Comparison of ENCODE assay signal across 9 cellular contexts in genomic region chr10:131981429-131982184, GRCh38. TPM values are rescaled to one million over a fixed set of nuclear protein-coding genes. Genes with fewer than 3 reads are reported as not detected.
DNase-seq lines count a peak whose midpoint lies in the region; ATAC-seq, FAIRE-seq and TF ChIP-seq lines count a peak whose summit lies in the region.
"Had no signal": no experiment of that assay in that cellular context is flagged by ENCODE, and none has a peak within 500 bp of the region (broad histone marks: within the 10 kb centered on the region; RNA-seq: fewer than 3 reads in every experiment).

Gene BNIP3, minus strand, starts transcription at chr10:131981923. Its CDS starts 117 bp downstream, at chr10:131981806.

- H3K4me3 Mint-ChIP-seq in WTC11 = peak within 1 kb of the TSS; percentile 78

- H3K4me3 ChIP-seq in bronchial epithelial cell (ENCODE audit: low read depth, low read length) (peak within 1 kb of the TSS; percentile 87), smooth muscle cell (peak within 1 kb of the TSS; percentile 67)

- H3K9ac ChIP-seq in smooth muscle cell (ENCODE audit: low read depth) = peak within 1 kb of the TSS; percentile 46

- H3K36me3 ChIP-seq in bronchial epithelial cell (ENCODE audit: control insufficient read depth, insufficient read depth, low read length) (peaks cover 6% of the 10 kb centered on the region), smooth muscle cell (ENCODE audit: low read depth) (no peaks in the 10 kb centered on the region)

- ATAC-seq in HG02943 (IDR thresholded peaks at IDR 0.05; ENCODE audit: low read depth, unreplicated experiment) (peak; percentile 87), WTC11 (peak; percentile 88)

- TF ChIP-seq CTCF in WTC11 (IDR thresholded peaks at IDR 0.05) = no peak
- TF ChIP-seq CTCF in bronchial epithelial cell (IDR thresholded peaks at IDR 0.05; ENCODE audit: insufficient read depth, low read length, severe bottlenecking) = no peak
- no peak for TF ChIP-seq CTCF in smooth muscle cell (IDR thresholded peaks at IDR 0.05; ENCODE audit: borderline replicate concordance, insufficient read depth, poor library complexity, severe bottlenecking)

- peaks cover 38% of the 10 kb centered on the region for H3K27me3 Mint-ChIP-seq in WTC11 (ENCODE audit: low read depth)

- FAIRE-seq in bronchial epithelial cell (lab: Jason Lieb, UNC) = no peak

- no peaks in the 10 kb centered on the region for H3K9me3 ChIP-seq in smooth muscle cell (replicated peaks; ENCODE audit: low read depth)

- peaks cover 51% of the 10 kb centered on the region for H3K79me2 ChIP-seq in smooth muscle cell (ENCODE audit: low read depth)

- H3F3A ChIP-seq in smooth muscle cell (ENCODE audit: low read depth) = peaks cover 14% of the 10 kb centered on the region

- H4K20me1 ChIP-seq in smooth muscle cell (ENCODE audit: low read depth) = peaks cover 47% of the 10 kb centered on the region

- H3K27ac Mint-ChIP-seq in WTC11 = peak within 1 kb of the TSS; percentile 37

- CTCF ChIA-PET in WTC11 (lab: Charles Lee) = interaction anchor here (0.9 to 2.7 kb wide), 5 partner anchors 9 to 82 kb away, joined by 3 to 29 read pairs (median 3); no protein-coding TSS in a partner anchor

- DNase-seq in NCI-H524 (lab: John Stamatoyannopoulos, UW) (peak; percentile 64 to 80), NCI-H524 treated with DMSO at 0.1 percent for 48 hours (lab: John Stamatoyannopoulos, UW) (no peak), NCI-H2107 treated with DMSO at 0.1 percent for 48 hours (lab: John Stamatoyannopoulos, UW; ENCODE audit: unreplicated experiment) (peak; percentile 32), WTC11 (ENCODE audit: low spot score) (peak; percentile 89), bronchial epithelial cell (ENCODE audit: low read depth) (peak; percentile 74), iPS-NIHi7 (ENCODE audit: extremely low spot score) (peak; percentile 98), smooth muscle cell (lab: John Stamatoyannopoulos, UW; ENCODE audit: unreplicated experiment) (peak; percentile 92)
- DNase-seq: DND-41 had no signal

- H3K27me3 ChIP-seq in bronchial epithelial cell (ENCODE audit: control insufficient read depth, insufficient read depth, low read length) (no peaks in the 10 kb centered on the region), smooth muscle cell (ENCODE audit: low read depth) (no peaks in the 10 kb centered on the region)

- H3K27ac ChIP-seq in smooth muscle cell (ENCODE audit: low read depth) = peak within 1 kb of the TSS; percentile 63

- peak within 1 kb of the TSS; percentile 97 for H3K4me2 ChIP-seq in smooth muscle cell

- H3K9me3 Mint-ChIP-seq in WTC11 = peaks cover 8% of the 10 kb centered on the region

- H3K36me3 Mint-ChIP-seq in WTC11 = peaks cover 47% of the 10 kb centered on the region

- H3K4me1 ChIP-seq in smooth muscle cell (ENCODE audit: low read depth) = peaks cover 23% of the 10 kb centered on the region

- peak within 1 kb of the TSS; percentile 48 for H2AFZ ChIP-seq in smooth muscle cell (ENCODE audit: low read depth)

- 3% methylated on average over 36 of the region's 100 CpGs for WGBS in smooth muscle cell (ENCODE audit: low lambda C conversion rate)

- H3K4me1 Mint-ChIP-seq in WTC11 = peaks cover 36% of the 10 kb centered on the region

- POLR2A ChIA-PET in WTC11 (lab: Charles Lee) = no interaction called here

TF ChIP-seq in WTC11, 78 proteins besides CTCF, POLR2A, EP300 and RAD21 (continues in another document):
- TF ChIP-seq TP53 (CRISPR knock-in tag; IDR thresholded peaks at IDR 0.05) (peak; percentile 98), ZNF232 (CRISPR knock-in tag; IDR thresholded peaks at IDR 0.05) (peak; percentile 93; the same call in 1 of the 2 replicates), ATF6 (CRISPR knock-in tag; IDR thresholded peaks at IDR 0.05) (no peak), ZBTB43 (CRISPR knock-in tag; IDR thresholded peaks at IDR 0.05) (0 out of 2 replicates have a peak, but pooled peaks have one; percentile 67), ZNF396 (CRISPR knock-in tag; IDR thresholded peaks at IDR 0.05; ENCODE audit: borderline replicate concordance) (no peak), NR3C1 (CRISPR knock-in tag; conservative IDR thresholded peaks at IDR 0.05; ENCODE audit: low read depth) (peak; percentile 92), ATF3 (CRISPR knock-in tag; conservative IDR thresholded peaks at IDR 0.05) (no peak), E2F4 (CRISPR knock-in tag; IDR thresholded peaks at IDR 0.05; ENCODE audit: borderline replicate concordance, low read depth) (peak; percentile 88; the same call in 1 of the 2 replicates), E2F1 (CRISPR knock-in tag; IDR thresholded peaks at IDR 0.05) (peak; percentile 71; the same call in 1 of the 2 replicates), ZBTB21 (CRISPR knock-in tag; IDR thresholded peaks at IDR 0.05; ENCODE audit: borderline replicate concordance) (peak; percentile 78; the same call in 1 of the 2 replicates)

RNA-seq across cellular contexts. Expression of gene BNIP3, which starts in this region (rescaled TPM):
- total RNA-seq in WTC11 (2021) (113 to 203 TPM (median 189 TPM) in 3 replicates), bronchial epithelial cell (84.0 and 96.5 TPM in 2 replicates), smooth muscle cell (290 and 292 TPM in 2 replicates)
- 213 and 244 TPM in 2 replicates for polyA plus RNA-seq in smooth muscle cell
